12 cellular contexts compared by ENCODE assay signal in genomic region chrX:154168384-154168783, GRCh38. TPM values are rescaled to one million over a fixed set of nuclear protein-coding genes. Genes with fewer than 3 reads are reported as not detected.
DNase-seq lines count a peak whose midpoint lies in the region; ATAC-seq and TF ChIP-seq lines count a peak whose summit lies in the region.
"Not testable (repeated sequence)": the region's sequence is repeated elsewhere in the genome, so short reads cannot be mapped to it uniquely, and the experiment has no call there.
"Had no signal": no experiment of that assay in that cellular context is flagged by ENCODE, and none has a peak within 500 bp of the region (broad histone marks: within the 10 kb centered on the region; RNA-seq: fewer than 3 reads in every experiment).

No MANE protein-coding gene starts in this region.

- not testable (repeated sequence) for H3K9me3 ChIP-seq in upper lobe of right lung

- H3K27me3 ChIP-seq in upper lobe of right lung, result not testable (repeated sequence)

- H3K4me3 ChIP-seq in upper lobe of right lung, result not testable (repeated sequence)

- intact Hi-C loops in upper lobe of right lung (cut with DNase I), result not testable (repeated sequence)

- H3K27ac ChIP-seq in upper lobe of right lung, result not testable (repeated sequence)

- DNase-seq in upper lobe of right lung, result not testable (repeated sequence)

- H3K4me1 ChIP-seq in upper lobe of right lung, result not testable (repeated sequence)

- H3K36me3 ChIP-seq in upper lobe of right lung, result not testable (repeated sequence)

- not testable (repeated sequence) for TF ChIP-seq CTCF in upper lobe of right lung (IDR thresholded peaks at IDR 0.05)

- ATAC-seq in upper lobe of right lung, result peak; percentile 60

RNA-seq across cellular contexts. Expression of gene OPN1MW, which starts 14.0 kb away (rescaled TPM):
- not detected for total RNA-seq in upper lobe of right lung
- total RNA-seq: A172; A673; B cell; Caco-2; Calu3; CD4-positive, alpha-beta memory T cell; CD4-positive, alpha-beta T cell; CD4-positive, CD25-positive, alpha-beta regulatory T cell; CD8-positive, alpha-beta memory T cell; CD8-positive, alpha-beta T cell; Daoy had no signal

RNA-seq across cellular contexts. Expression of gene OPN1LW, which starts 24.3 kb away (rescaled TPM):
- total RNA-seq in upper lobe of right lung, result not detected
- total RNA-seq: A172; A673; B cell; Caco-2; Calu3; CD4-positive, alpha-beta memory T cell; CD4-positive, alpha-beta T cell; CD4-positive, CD25-positive, alpha-beta regulatory T cell; CD8-positive, alpha-beta memory T cell; CD8-positive, alpha-beta T cell; Daoy had no signal

RNA-seq across cellular contexts. Expression of gene OPN1MW2, which starts 51.2 kb away (rescaled TPM):
- total RNA-seq in upper lobe of right lung, result not detected
- total RNA-seq: A172; A673; B cell; Caco-2; Calu3; CD4-positive, alpha-beta memory T cell; CD4-positive, alpha-beta T cell; CD4-positive, CD25-positive, alpha-beta regulatory T cell; CD8-positive, alpha-beta memory T cell; CD8-positive, alpha-beta T cell; Daoy had no signal
